In genomic region chr2:121650554-121650930, GRCh38 we compare ENCODE assay signal across 8 cellular contexts. TPM values are rescaled to one million over a fixed set of nuclear protein-coding genes. Genes with fewer than 3 reads are reported as not detected.
DNase-seq lines count a peak whose midpoint lies in the region; ATAC-seq, FAIRE-seq and TF ChIP-seq lines count a peak whose summit lies in the region.

No MANE protein-coding gene starts in this region.

- H3K4me1 ChIP-seq in DOHH2 (ENCODE audit: control insufficient read depth, low read length) = peaks cover 29% of the 10 kb centered on the region
- H3K4me1 ChIP-seq in small intestine (ENCODE audit: control insufficient read depth in 2 of 2, insufficient read depth in 1 of 2, low read depth in 1 of 2, low read length in 1 of 2) = peaks cover 0 to 2% of the 10 kb centered on the region in 2 donors

- FAIRE-seq in small intestine (lab: Jason Lieb, UNC) = no peak

- H3K4me3 ChIP-seq in DOHH2 (ENCODE audit: low read length) (peak overlapping the region; percentile 83), small intestine (ENCODE audit: low read depth in 1 of 2, low read length in 2 of 2) (peak overlapping the region; percentile 97)

- H3K27ac ChIP-seq in DOHH2 (ENCODE audit: low read depth, low read length) (peak overlapping the region; percentile 89), small intestine (ENCODE audit: low read depth in 1 of 2, low read length in 1 of 2) (peak overlapping the region in 1 of 2 donors; percentile 93)

- H3K27ac Mint-ChIP-seq in activated T-cell treated with anti-CD3 and anti-CD28 coated beads, Interleukin-2, amount 50 U/mL, for 72 hours = peak overlapping the region; percentile 100
- H3K27ac Mint-ChIP-seq in glutamatergic neuron (ENCODE audit: unreplicated experiment) = peak overlapping the region; percentile 99

- DNase-seq in HS-5 (ENCODE audit: low read depth) (peak; percentile 13), glutamatergic neuron (no peak), small intestine (peak; percentile 5), SHP77 (lab: John Stamatoyannopoulos, UW) (no peak), NCI-H446 (lab: John Stamatoyannopoulos, UW) (no peak), NCI-H774 (lab: John Stamatoyannopoulos, UW) (no peak)
- DNase-seq in activated T-cell treated with anti-CD3 and anti-CD28 coated beads, Interleukin-2, amount 50 U/mL, for 72 hours = peak in 1 of 2 donors; percentile 6

- H3K9me3 ChIP-seq in DOHH2 (ENCODE audit: control insufficient read depth, insufficient read depth, low read length) (no peaks in the 10 kb centered on the region), small intestine (ENCODE audit: control insufficient read depth, low read depth) (no peaks in the 10 kb centered on the region)

- peaks cover 29% of the 10 kb centered on the region for H3K36me3 ChIP-seq in DOHH2 (ENCODE audit: control insufficient read depth, low read length)
- H3K36me3 ChIP-seq in small intestine (ENCODE audit: control insufficient read depth in 2 of 2, insufficient read depth in 2 of 2, low read length in 2 of 2) = no peaks in the 10 kb centered on the region

- H3K9me2 ChIP-seq in DOHH2 (replicated peaks; ENCODE audit: control insufficient read depth, low read length) = no peaks in the 10 kb centered on the region

- H3K79me2 ChIP-seq in DOHH2 (ENCODE audit: control insufficient read depth, low read length) = peaks cover 88% of the 10 kb centered on the region

- H3K4me1 Mint-ChIP-seq in activated T-cell treated with anti-CD3 and anti-CD28 coated beads, Interleukin-2, amount 50 U/mL, for 72 hours (ENCODE audit: low read depth) = peaks cover 64% of the 10 kb centered on the region
- peaks cover 16% of the 10 kb centered on the region for H3K4me1 Mint-ChIP-seq in glutamatergic neuron (ENCODE audit: low read depth, unreplicated experiment)

- H3F3A ChIP-seq in DOHH2 (ENCODE audit: control insufficient read depth, insufficient read depth) = no peaks in the 10 kb centered on the region

- H3K4me2 ChIP-seq in DOHH2 (ENCODE audit: low read length) = peak overlapping the region; percentile 91

- no peaks in the 10 kb centered on the region for H3K27me3 ChIP-seq in DOHH2 (ENCODE audit: control insufficient read depth, low read length)
- no peaks in the 10 kb centered on the region for H3K27me3 ChIP-seq in small intestine (ENCODE audit: control insufficient read depth in 2 of 2, insufficient read depth in 2 of 2, low read length in 2 of 2)

- WGBS in small intestine, 3 donors = 1 to 2% (median 1%) methylated on average over 12 of the region's 12 CpGs

- H3K9me3 Mint-ChIP-seq in activated T-cell treated with anti-CD3 and anti-CD28 coated beads, Interleukin-2, amount 50 U/mL, for 72 hours = no peaks in the 10 kb centered on the region
- peaks cover 4% of the 10 kb centered on the region for H3K9me3 Mint-ChIP-seq in glutamatergic neuron (ENCODE audit: unreplicated experiment)

- H4K20me1 ChIP-seq in DOHH2 (ENCODE audit: control insufficient read depth, insufficient read depth, low read depth, low read length) = no peaks in the 10 kb centered on the region

- H3K27me3 Mint-ChIP-seq in activated T-cell treated with anti-CD3 and anti-CD28 coated beads, Interleukin-2, amount 50 U/mL, for 72 hours (ENCODE audit: low read depth) = no peaks in the 10 kb centered on the region
- peaks cover 5% of the 10 kb centered on the region for H3K27me3 Mint-ChIP-seq in glutamatergic neuron (ENCODE audit: unreplicated experiment)

- peak overlapping the region; percentile 97 to 98 for H3K4me3 Mint-ChIP-seq in activated T-cell treated with anti-CD3 and anti-CD28 coated beads, Interleukin-2, amount 50 U/mL, for 72 hours
- peak overlapping the region; percentile 100 for H3K4me3 Mint-ChIP-seq in glutamatergic neuron (ENCODE audit: unreplicated experiment)

- TF ChIP-seq CTCF in DOHH2 (IDR thresholded peaks at IDR 0.05; ENCODE audit: low read depth, low read length, poor library complexity, severe bottlenecking) (no peak), glutamatergic neuron (IDR thresholded peaks at IDR 0.05; ENCODE audit: partially characterized antibody, unreplicated experiment) (no peak)

- peaks cover 14 to 36% of the 10 kb centered on the region in 2 donors for H3K36me3 Mint-ChIP-seq in activated T-cell treated with anti-CD3 and anti-CD28 coated beads, Interleukin-2, amount 50 U/mL, for 72 hours (ENCODE audit: insufficient read depth in 2 of 2)
- H3K36me3 Mint-ChIP-seq in glutamatergic neuron (ENCODE audit: unreplicated experiment) = no peaks in the 10 kb centered on the region

- ATAC-seq in activated T-cell treated with anti-CD3 and anti-CD28 coated beads, Interleukin-2, amount 50 U/mL, for 72 hours (replicated peaks in 1 of 2) = no peak

RNA-seq across cellular contexts. Expression of gene CLASP1, which starts 1.3 kb away (rescaled TPM):
- total RNA-seq in activated T-cell treated with anti-CD3 and anti-CD28 coated beads, Interleukin-2, amount 50 U/mL, for 72 hours = 100 to 1,000 TPM in 1 of 2 donors, 10 to 100 TPM in 1; 95.1 to 121 TPM
- total RNA-seq in glutamatergic neuron (ENCODE audit: unreplicated experiment) = 163 TPM
- 10 to 100 TPM in 1 of 3 donors, 1 to 10 TPM in 2; 3.5 to 10.9 (median 6.3) TPM for polyA plus RNA-seq in small intestine

Comparison
In these comparisons a context has a peak if more than half of its experiments do, and no peak if none do; other contexts are left out.
1. DNase-seq: peak in HS-5 (single experiment) and small intestine (single experiment); none in glutamatergic neuron (single experiment), SHP77 (0 of 2), NCI-H446 (0 of 2) and NCI-H774 (single experiment).